ENCODE assay signal across 11 cellular contexts in the genomic region with DNA sequence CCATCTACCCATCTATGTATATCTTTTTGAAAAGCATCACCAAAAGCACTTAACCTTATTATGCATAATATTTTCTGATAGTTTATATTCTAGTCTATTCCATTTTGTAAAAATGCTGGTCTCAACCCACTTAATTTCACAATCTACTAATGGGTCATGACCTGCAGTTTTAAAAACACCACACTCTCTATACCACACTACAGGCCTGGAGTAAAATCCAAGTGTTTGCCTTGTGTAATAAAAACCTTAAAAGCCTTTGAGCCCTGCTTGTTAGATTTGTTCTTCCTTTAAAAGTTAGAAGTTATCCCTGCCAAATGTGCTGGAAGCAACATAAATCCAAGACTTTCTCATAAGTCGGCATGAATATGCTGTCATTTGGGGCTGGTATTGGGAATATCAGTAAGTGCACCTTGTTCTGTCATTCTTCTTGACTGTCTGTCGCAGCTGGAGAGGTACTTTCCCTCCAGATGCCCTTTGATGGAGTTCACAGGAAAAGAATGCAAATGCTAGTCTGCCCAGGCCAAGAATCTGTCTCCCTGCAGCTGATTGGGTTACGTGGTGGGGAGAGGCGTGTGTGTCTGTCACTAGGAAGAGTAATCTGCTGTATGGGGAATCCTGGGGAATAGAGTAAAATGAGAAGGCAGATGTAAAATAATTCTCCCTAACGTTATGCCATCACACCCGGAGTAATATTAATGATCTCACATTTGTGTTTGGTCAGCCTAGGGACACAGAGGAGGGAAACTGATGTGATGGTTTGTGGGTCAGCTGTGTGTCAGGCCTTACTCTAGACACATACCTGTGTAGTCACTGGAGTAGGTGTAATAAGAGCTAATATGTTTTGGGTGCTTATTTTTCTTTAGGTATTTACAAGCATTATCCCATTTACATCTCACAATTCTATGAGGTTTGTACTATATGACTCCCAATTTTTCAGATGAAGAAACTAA.
DNase-seq lines count a peak whose midpoint lies in the region; ATAC-seq and TF ChIP-seq lines count a peak whose summit lies in the region.
"Had no signal": no experiment of that assay in that cellular context is flagged by ENCODE, and none has a peak within 500 bp of the region (broad histone marks: within the 10 kb centered on the region; RNA-seq: fewer than 3 reads in every experiment).

No MANE protein-coding gene starts in this region.

- DNase-seq in HCEC 1CT = peak; percentile 39
- DNase-seq in coronary artery (ENCODE audit: low spot score) = no peak
- DNase-seq in kidney tubule cell (ENCODE audit: low spot score) = peak; percentile 78
- no peak for DNase-seq in upper lobe of right lung
- DNase-seq in natural killer cell = no peak
- no peak for DNase-seq in activated T-cell treated with anti-CD3 and anti-CD28 coated beads, Interleukin-2, amount 50 U/mL, for 48 hours
- no peak for DNase-seq in caudate nucleus (lab: John Stamatoyannopoulos, UW)
- DNase-seq: NCI-H345 had no signal

- H3K9me3 Mint-ChIP-seq in natural killer cell = no peaks in the 10 kb centered on the region
- H3K9me3 Mint-ChIP-seq: stimulated activated effector memory CD8-positive, alpha-beta T cell treated with anti-CD3 and anti-CD28 coated beads, Interleukin-12 subunit alpha, Interleukin-12 subunit beta, amount 100 ng/mL, for 72 hours had no signal

- no peaks in the 10 kb centered on the region for H3K27me3 ChIP-seq in upper lobe of right lung

- H3K4me1 ChIP-seq in upper lobe of right lung = peaks cover 8% of the 10 kb centered on the region
- H3K4me1 ChIP-seq: prostate gland had no signal

- H3K4me3 ChIP-seq in coronary artery (no peak overlapping the region), upper lobe of right lung (no peak overlapping the region)
- H3K4me3 ChIP-seq: prostate gland had no signal

- no peaks in the 10 kb centered on the region for H3K9me3 ChIP-seq in upper lobe of right lung
- H3K9me3 ChIP-seq: prostate gland had no signal

- H3K36me3 Mint-ChIP-seq in natural killer cell = no peaks in the 10 kb centered on the region
- H3K36me3 Mint-ChIP-seq: stimulated activated effector memory CD8-positive, alpha-beta T cell treated with anti-CD3 and anti-CD28 coated beads, Interleukin-12 subunit alpha, Interleukin-12 subunit beta, amount 100 ng/mL, for 72 hours had no signal

- peak; percentile 70 for ATAC-seq in upper lobe of right lung
- no peak for ATAC-seq in natural killer cell
- ATAC-seq: stimulated activated effector memory CD8-positive, alpha-beta T cell treated with anti-CD3 and anti-CD28 coated beads, Interleukin-12 subunit alpha, Interleukin-12 subunit beta, amount 100 ng/mL, for 72 hours had no signal

- no peaks in the 10 kb centered on the region for H3K4me1 Mint-ChIP-seq in natural killer cell
- H3K4me1 Mint-ChIP-seq: stimulated activated effector memory CD8-positive, alpha-beta T cell treated with anti-CD3 and anti-CD28 coated beads, Interleukin-12 subunit alpha, Interleukin-12 subunit beta, amount 100 ng/mL, for 72 hours had no signal

- H3K36me3 ChIP-seq in upper lobe of right lung = no peaks in the 10 kb centered on the region
- H3K36me3 ChIP-seq: prostate gland had no signal

- H3K27ac Mint-ChIP-seq in natural killer cell = no peak overlapping the region
- H3K27ac Mint-ChIP-seq: stimulated activated effector memory CD8-positive, alpha-beta T cell treated with anti-CD3 and anti-CD28 coated beads, Interleukin-12 subunit alpha, Interleukin-12 subunit beta, amount 100 ng/mL, for 72 hours had no signal

- intact Hi-C loops in upper lobe of right lung (cut with DNase I) (no loop called here), natural killer cell (cut with micrococcal nuclease) (no loop called here)

- H3K4me3 Mint-ChIP-seq in natural killer cell = no peak overlapping the region
- H3K4me3 Mint-ChIP-seq: stimulated activated effector memory CD8-positive, alpha-beta T cell treated with anti-CD3 and anti-CD28 coated beads, Interleukin-12 subunit alpha, Interleukin-12 subunit beta, amount 100 ng/mL, for 72 hours had no signal

- H3K27me3 Mint-ChIP-seq in natural killer cell (ENCODE audit: low read depth in 2 of 2) = peaks cover 9 to 23% of the 10 kb centered on the region in 2 donors

- TF ChIP-seq CTCF in coronary artery (IDR thresholded peaks at IDR 0.05) (no peak), upper lobe of right lung (IDR thresholded peaks at IDR 0.05) (no peak), natural killer cell (IDR thresholded peaks at IDR 0.05) (no peak)

- H3K27ac ChIP-seq in coronary artery (peak overlapping the region; percentile 61 to 76), upper lobe of right lung (no peak overlapping the region), caudate nucleus (ENCODE audit: low read depth, low read length) (no peak overlapping the region)
- H3K27ac ChIP-seq: HL-60 had no signal

Comparison
In these comparisons a context has a peak if more than half of its experiments do, and no peak if none do; other contexts are left out.
1. DNase-seq: peak in HCEC 1CT (single experiment) and kidney tubule cell (single experiment); none in coronary artery (single experiment), upper lobe of right lung (single experiment), natural killer cell (single experiment), activated T-cell treated with anti-CD3 and anti-CD28 coated beads, Interleukin-2, amount 50 U/mL, for 48 hours (0 of 2) and caudate nucleus (0 of 61).
2. H3K27ac ChIP-seq: peak in coronary artery (2 of 2); none in upper lobe of right lung (single experiment) and caudate nucleus (single experiment).